Comparison of ENCODE assay signal across 9 cellular contexts in the genomic region with DNA sequence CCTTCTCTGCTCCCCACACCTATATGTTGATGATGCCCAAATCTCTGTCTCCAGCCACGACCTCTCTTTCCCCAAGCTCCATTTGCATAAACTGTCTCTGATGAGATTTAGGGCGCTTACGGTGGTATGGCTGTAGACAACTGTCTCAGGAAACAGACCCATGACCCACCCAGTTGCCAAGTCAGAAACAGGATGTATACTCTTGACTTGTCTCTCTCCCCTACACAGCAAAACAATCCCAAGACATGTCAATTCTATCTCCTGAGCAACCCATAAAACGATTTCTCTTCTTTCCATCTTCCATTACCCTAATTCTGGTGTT. TPM values are rescaled to one million over a fixed set of nuclear protein-coding genes. Genes with fewer than 3 reads are reported as not detected.
DNase-seq lines count a peak whose midpoint lies in the region; ATAC-seq, FAIRE-seq and TF ChIP-seq lines count a peak whose summit lies in the region.
"Had no signal": no experiment of that assay in that cellular context is flagged by ENCODE, and none has a peak within 500 bp of the region (broad histone marks: within the 10 kb centered on the region; RNA-seq: fewer than 3 reads in every experiment).

No MANE protein-coding gene starts in this region.

- peak overlapping the region; percentile 78 to 94 (median 92) for H3K27ac Mint-ChIP-seq in CD4-positive, CD25-positive, alpha-beta regulatory T cell
- H3K27ac Mint-ChIP-seq in activated naive CD4-positive, alpha-beta T cell treated with anti-CD3 and anti-CD28 coated beads, Interleukin-2, amount 50 U/mL, for 72 hours = peak overlapping the region; percentile 54 to 62

- peak overlapping the region; percentile 86 for H3K4me3 ChIP-seq in CD4-positive, CD25-positive, alpha-beta regulatory T cell (ENCODE audit: low read depth, low read length)
- no peak overlapping the region for H3K4me3 ChIP-seq in mucosa of descending colon

- H3K27ac ChIP-seq in CD4-positive, CD25-positive, alpha-beta regulatory T cell (ENCODE audit: insufficient read depth, low read length, poor library complexity, severe bottlenecking) = peak overlapping the region; percentile 73

- H3K4me1 ChIP-seq in CD4-positive, CD25-positive, alpha-beta regulatory T cell (ENCODE audit: control insufficient read depth, insufficient read depth, low read length, poor library complexity, severe bottlenecking) = peaks cover 35% of the 10 kb centered on the region
- H3K4me1 ChIP-seq in mucosa of descending colon (ENCODE audit: low read depth) = peaks cover 5% of the 10 kb centered on the region

- H3K27me3 Mint-ChIP-seq in CD4-positive, CD25-positive, alpha-beta regulatory T cell = no peaks in the 10 kb centered on the region

- peak overlapping the region; percentile 82 to 93 (median 86) for H3K4me3 Mint-ChIP-seq in CD4-positive, CD25-positive, alpha-beta regulatory T cell

- ATAC-seq in CD4-positive, CD25-positive, alpha-beta regulatory T cell (ENCODE audit: low read depth in 2 of 2) = peak; percentile 64 to 67
- ATAC-seq in activated naive CD4-positive, alpha-beta T cell treated with anti-CD3 and anti-CD28 coated beads, Interleukin-2, amount 50 U/mL, for 72 hours = peak in 1 of 2 donors; percentile 6
- ATAC-seq in mucosa of descending colon (peak; percentile 39), HG02678 (IDR thresholded peaks at IDR 0.05; ENCODE audit: unreplicated experiment) (no peak)

- peaks cover 10% of the 10 kb centered on the region for H3K36me3 ChIP-seq in CD4-positive, CD25-positive, alpha-beta regulatory T cell (ENCODE audit: control insufficient read depth, insufficient read depth, low read length)
- no peaks in the 10 kb centered on the region for H3K36me3 ChIP-seq in mucosa of descending colon (ENCODE audit: low read depth)

- H3K27me3 ChIP-seq in CD4-positive, CD25-positive, alpha-beta regulatory T cell (ENCODE audit: control insufficient read depth, insufficient read depth, low read length) = no peaks in the 10 kb centered on the region

- peaks cover 3% of the 10 kb centered on the region for H3K36me3 Mint-ChIP-seq in CD4-positive, CD25-positive, alpha-beta regulatory T cell
- no peaks in the 10 kb centered on the region for H3K36me3 Mint-ChIP-seq in activated naive CD4-positive, alpha-beta T cell treated with anti-CD3 and anti-CD28 coated beads, Interleukin-2, amount 50 U/mL, for 72 hours

- FAIRE-seq in GM18507 (lab: Jason Lieb, UNC) = peak; percentile 49
- FAIRE-seq: colon had no signal

- no peaks in the 10 kb centered on the region for H3K9me3 ChIP-seq in CD4-positive, CD25-positive, alpha-beta regulatory T cell (ENCODE audit: control insufficient read depth in 2 of 2, low read length in 2 of 2)
- no peaks in the 10 kb centered on the region for H3K9me3 ChIP-seq in mucosa of descending colon

- TF ChIP-seq CTCF in mucosa of descending colon (IDR thresholded peaks at IDR 0.05) = no peak

- DNase-seq in CD4-positive, CD25-positive, alpha-beta regulatory T cell = peak in 2 of 3 donors; percentile 58 to 83
- no peak for DNase-seq in GM18507 (ENCODE audit: extremely low spot score, insufficient read length, low read depth)
- no peak for DNase-seq in activated naive CD4-positive, alpha-beta T cell treated with anti-CD3 and anti-CD28 coated beads, Interleukin-2, amount 50 U/mL, for 72 hours (ENCODE audit: low spot score in 2 of 2)
- no peak for DNase-seq in mucosa of descending colon
- no peak for DNase-seq in iPS-NIHi11 (ENCODE audit: low spot score)
- no peak for DNase-seq in nucleus accumbens (lab: John Stamatoyannopoulos, UW)
- no peak for DNase-seq in NCI-H1694 (lab: John Stamatoyannopoulos, UW)

- peaks cover 21 to 34% (median 30%) of the 10 kb centered on the region in 4 donors for H3K4me1 Mint-ChIP-seq in CD4-positive, CD25-positive, alpha-beta regulatory T cell

- no peaks in the 10 kb centered on the region for H3K9me3 Mint-ChIP-seq in CD4-positive, CD25-positive, alpha-beta regulatory T cell
- H3K9me3 Mint-ChIP-seq in activated naive CD4-positive, alpha-beta T cell treated with anti-CD3 and anti-CD28 coated beads, Interleukin-2, amount 50 U/mL, for 72 hours = no peaks in the 10 kb centered on the region

- intact Hi-C loops in mucosa of descending colon (cut with DNase I, micrococcal nuclease) = loop anchor here in 1 of 2 donors (5.0 to 10.0 kb wide), 2 partner anchors 60 to 62 kb away; no protein-coding TSS in a partner anchor

RNA-seq across cellular contexts. Expression of gene GNL1, which starts 13.9 kb away (rescaled TPM):
- 189 TPM for total RNA-seq in CD4-positive, CD25-positive, alpha-beta regulatory T cell
- polyA plus RNA-seq in CD4-positive, CD25-positive, alpha-beta regulatory T cell = 10 to 100 TPM; 36.6 to 41.7 (median 37.6) TPM
- total RNA-seq in activated naive CD4-positive, alpha-beta T cell treated with anti-CD3 and anti-CD28 coated beads, Interleukin-2, amount 50 U/mL, for 72 hours = 100 to 1,000 TPM; 107 to 139 TPM
- 10 to 100 TPM; 37.8 to 48.1 (median 45.9) TPM for total RNA-seq in mucosa of descending colon

RNA-seq across cellular contexts. Expression of gene PRR3, which starts 14.7 kb away (rescaled TPM):
- 12.0 TPM for total RNA-seq in CD4-positive, CD25-positive, alpha-beta regulatory T cell
- 10 to 100 TPM in 1 of 4 donors, 1 to 10 TPM in 3; 4.9 to 10.1 (median 7.7) TPM for polyA plus RNA-seq in CD4-positive, CD25-positive, alpha-beta regulatory T cell
- total RNA-seq in activated naive CD4-positive, alpha-beta T cell treated with anti-CD3 and anti-CD28 coated beads, Interleukin-2, amount 50 U/mL, for 72 hours = 10 to 100 TPM; 19.8 to 27.4 TPM
- 1 to 10 TPM; 4.6 to 9.7 (median 5.9) TPM for total RNA-seq in mucosa of descending colon

RNA-seq across cellular contexts. Expression of gene ABCF1, which starts 28.9 kb away (rescaled TPM):
- 113 TPM for total RNA-seq in CD4-positive, CD25-positive, alpha-beta regulatory T cell
- polyA plus RNA-seq in CD4-positive, CD25-positive, alpha-beta regulatory T cell = 10 to 100 TPM; 14.3 to 25.3 (median 16.4) TPM
- 10 to 100 TPM; 84.7 to 91.3 TPM for total RNA-seq in activated naive CD4-positive, alpha-beta T cell treated with anti-CD3 and anti-CD28 coated beads, Interleukin-2, amount 50 U/mL, for 72 hours
- total RNA-seq in mucosa of descending colon = 10 to 100 TPM; 43.0 to 56.0 (median 45.8) TPM

RNA-seq across cellular contexts. Expression of gene HLA-E, which starts 53.1 kb away (rescaled TPM):
- 1,662 TPM for total RNA-seq in CD4-positive, CD25-positive, alpha-beta regulatory T cell
- 1,000 to 10,000 TPM; 2,373 to 2,677 (median 2,539) TPM for polyA plus RNA-seq in CD4-positive, CD25-positive, alpha-beta regulatory T cell
- 100 to 1,000 TPM; 493 to 574 TPM for total RNA-seq in activated naive CD4-positive, alpha-beta T cell treated with anti-CD3 and anti-CD28 coated beads, Interleukin-2, amount 50 U/mL, for 72 hours
- 100 to 1,000 TPM; 316 to 631 (median 383) TPM for total RNA-seq in mucosa of descending colon

Comparison
In these comparisons a context has a peak if more than half of its experiments do, and no peak if none do; other contexts are left out.
1. DNase-seq: peak in CD4-positive, CD25-positive, alpha-beta regulatory T cell (2 of 3); none in GM18507 (single experiment), activated naive CD4-positive, alpha-beta T cell treated with anti-CD3 and anti-CD28 coated beads, Interleukin-2, amount 50 U/mL, for 72 hours (0 of 2), mucosa of descending colon (0 of 3), iPS-NIHi11 (single experiment), nucleus accumbens (0 of 56) and NCI-H1694 (single experiment).